In genomic region chrY:25037496-25037895, GRCh38 we compare ENCODE assay signal across 2 cellular contexts. TPM values are rescaled to one million over a fixed set of nuclear protein-coding genes. Genes with fewer than 3 reads are reported as not detected.
"Had no signal": no experiment of that assay in that cellular context is flagged by ENCODE, and none has a peak within 500 bp of the region (broad histone marks: within the 10 kb centered on the region; RNA-seq: fewer than 3 reads in every experiment).

No MANE protein-coding gene starts in this region.

RNA-seq across cellular contexts. Expression of gene BPY2C, which starts 14.4 kb away (rescaled TPM):
- total RNA-seq: G401, GM12878 had no signal
